Comparison of ENCODE assay signal across 8 cellular contexts in genomic region chr1:44819594-44820327, GRCh38. TPM values are rescaled to one million over a fixed set of nuclear protein-coding genes. Genes with fewer than 3 reads are reported as not detected.
DNase-seq lines count a peak whose midpoint lies in the region; TF ChIP-seq lines count a peak whose summit lies in the region.

No MANE protein-coding gene starts in this region.

- H3K4ac ChIP-seq in H9 (ENCODE audit: low read depth, low read length) = no peak overlapping the region; the same call in 1 of the 2 replicates

- H3K27ac Mint-ChIP-seq in H9 = peak overlapping the region; percentile 100

- peaks cover 23 to 28% of the 10 kb centered on the region in 2 experiments for H3K4me1 Mint-ChIP-seq in H9

- H2BK12ac ChIP-seq in H9 (ENCODE audit: insufficient read length, low read depth, low read length) = no peak overlapping the region

- no peaks in the 10 kb centered on the region for H4K20me1 ChIP-seq in H9 (ENCODE audit: control insufficient read depth, insufficient read depth, insufficient read length)
- no peaks in the 10 kb centered on the region for H4K20me1 ChIP-seq in MM.1S (ENCODE audit: insufficient read depth, low read length)

- peaks cover 0 to 4% (median 2%) of the 10 kb centered on the region in 3 experiments; a peak in 2 of 7 replicates for H3K36me3 Mint-ChIP-seq in H9 (ENCODE audit: insufficient read depth in 1 of 3, low read depth in 3 of 3)

- DNase-seq in GM03348 (ENCODE audit: low spot score) (peak; percentile 82), H9 (peak; percentile 96), MM.1S (peak; percentile 89), cardiac fibroblast (ENCODE audit: low read depth in 2 of 2) (peak; percentile 94 to 96), inferior parietal cortex (ENCODE audit: extremely low spot score) (peak; percentile 88), OCI-M2 (lab: John Stamatoyannopoulos, UW; ENCODE audit: unreplicated experiment) (no peak)
- DNase-seq in stimulated activated CD4-positive, alpha-beta T cell treated with anti-CD3 and anti-CD28 coated beads, Interleukin-12 subunit alpha, Interleukin-12 subunit beta, amount 100 ng/mL, for 4 hours = peak; percentile 73

- peak overlapping the region; percentile 99 for H3T11ph ChIP-seq in H9 (ENCODE audit: low read length)

- peak; percentile 27; the same call in 2 of the 3 replicates for TF ChIP-seq CTCF in H9 (conservative IDR thresholded peaks at IDR 0.05)
- TF ChIP-seq CTCF in MM.1S (IDR thresholded peaks at IDR 0.05; ENCODE audit: low read length) = no peak
- no peak for TF ChIP-seq CTCF in WI38 (IDR thresholded peaks at IDR 0.05; ENCODE audit: low read depth, low read length)
- no peak for TF ChIP-seq CTCF in cardiac fibroblast (IDR thresholded peaks at IDR 0.05; ENCODE audit: low read depth, low read length)

- no peak overlapping the region for H2AFZ ChIP-seq in H9 (ENCODE audit: low read length)
- H2AFZ ChIP-seq in MM.1S (ENCODE audit: low read length) = peak overlapping the region; percentile 92

- no peaks in the 10 kb centered on the region; the same call in 1 of the 2 replicates for H3K4me1 ChIP-seq in H9 (ENCODE audit: insufficient read depth, low read length)
- no peaks in the 10 kb centered on the region for H3K4me1 ChIP-seq in MM.1S (ENCODE audit: low read length)

- H3K4me3 Mint-ChIP-seq in H9 = peak overlapping the region; percentile 75 to 78

- H3K9me3 ChIP-seq in H9 (ENCODE audit: control insufficient read depth, low read depth, low read length) (no peaks in the 10 kb centered on the region), MM.1S (replicated peaks; ENCODE audit: insufficient read depth, low read length) (no peaks in the 10 kb centered on the region)

- peaks cover 11% of the 10 kb centered on the region for H3F3A ChIP-seq in MM.1S (ENCODE audit: insufficient read depth, low read length)

- H3K27ac ChIP-seq in H9 (ENCODE audit: insufficient read length, low read depth, low read length) (peak overlapping the region; percentile 81), MM.1S (ENCODE audit: low read length) (peak overlapping the region; percentile 78)

- H3K23me2 ChIP-seq in H9 (ENCODE audit: insufficient read length, low read depth, low read length, poor library complexity, severe bottlenecking) = peaks cover 8% of the 10 kb centered on the region

- H3K4me2 ChIP-seq in H9 (ENCODE audit: insufficient read depth, insufficient read length, low read length) (peak overlapping the region; percentile 61), MM.1S (ENCODE audit: low read depth, low read length) (peak overlapping the region; percentile 98)

- peak overlapping the region; percentile 100 for H3K18ac ChIP-seq in H9 (ENCODE audit: insufficient read length, low read depth, low read length)

- peak overlapping the region; percentile 93 for H3K23ac ChIP-seq in H9 (ENCODE audit: insufficient read length, low read depth, low read length)

- no peaks in the 10 kb centered on the region; a peak in 1 of 5 replicates for H3K9me3 Mint-ChIP-seq in H9

- H3K79me2 ChIP-seq in H9 (ENCODE audit: insufficient read depth, low read length) = no peaks in the 10 kb centered on the region
- no peaks in the 10 kb centered on the region for H3K79me2 ChIP-seq in MM.1S (ENCODE audit: low read length)

- H2BK5ac ChIP-seq in H9 (ENCODE audit: insufficient read length, low read length) = peak overlapping the region; percentile 100

- H3K27me3 ChIP-seq in H9 (ENCODE audit: insufficient read depth, low read length) = no peaks in the 10 kb centered on the region
- peaks cover 8% of the 10 kb centered on the region; the same call in 1 of the 2 replicates for H3K27me3 ChIP-seq in MM.1S (replicated peaks; ENCODE audit: insufficient read depth, low read length)

- peak overlapping the region; percentile 100 for H4K5ac ChIP-seq in H9 (ENCODE audit: insufficient read length, low read depth, low read length)

- peak overlapping the region; percentile 100 for H3K14ac ChIP-seq in H9 (ENCODE audit: insufficient read depth, low read length)

- no peaks in the 10 kb centered on the region for H3K79me1 ChIP-seq in H9 (ENCODE audit: insufficient read depth, low read depth, low read length, poor library complexity, severe bottlenecking)

- no CpG with 5 or more reads among the region's 34 CpGs for WGBS in H9 (ENCODE audit: extremely low coverage, insufficient read length, low lambda C conversion rate)

- H3K9ac ChIP-seq in H9 (ENCODE audit: extremely low read depth, insufficient read length, low read length) (peak overlapping the region; percentile 97), MM.1S (ENCODE audit: low read length) (peak overlapping the region; percentile 86)

- peak overlapping the region; percentile 92 for H4K8ac ChIP-seq in H9 (replicated peaks; ENCODE audit: insufficient read length, low read depth, low read length)

- H3K36me3 ChIP-seq in MM.1S (replicated peaks; ENCODE audit: insufficient read depth, low read length) = no peaks in the 10 kb centered on the region

- H3K4me3 ChIP-seq in MM.1S (ENCODE audit: low read length) (peak overlapping the region; percentile 74), WI38 (ENCODE audit: low read depth, low read length) (peak overlapping the region; percentile 58), cardiac fibroblast (replicated peaks in 1 of 2; ENCODE audit: low read depth in 2 of 2, low read length in 2 of 2) (peak overlapping the region; percentile 46 to 51)

- no peak overlapping the region for H2BK120ac ChIP-seq in H9 (ENCODE audit: low read depth, low read length, poor library complexity, severe bottlenecking)

- peak overlapping the region; percentile 90 for H3K56ac ChIP-seq in H9 (ENCODE audit: insufficient read length, low read depth, low read length)

- no peaks in the 10 kb centered on the region for H3K27me3 Mint-ChIP-seq in H9 (ENCODE audit: low read depth)

- no peaks in the 10 kb centered on the region for H3K9me2 ChIP-seq in MM.1S (replicated peaks; ENCODE audit: insufficient read depth, low read length)

- H4K91ac ChIP-seq in H9 (ENCODE audit: insufficient read length, low read depth, low read length) = no peak overlapping the region

- no peak overlapping the region for H2AK5ac ChIP-seq in H9 (ENCODE audit: insufficient read length, low read length)

- H2BK20ac ChIP-seq in H9 (ENCODE audit: low read depth, low read length, poor library complexity, severe bottlenecking) = no peak overlapping the region

- no peak overlapping the region for H2BK15ac ChIP-seq in H9 (ENCODE audit: low read depth, low read length)

RNA-seq across cellular contexts. Expression of gene BTBD19, which starts 11.4 kb away (rescaled TPM):
- total RNA-seq in H9 (2021) = 1.4 and 1.9 TPM in 2 replicates

RNA-seq across cellular contexts. Expression of gene DYNLT4, which starts 12.6 kb away (rescaled TPM):
- total RNA-seq in H9 (2021) = not detected in 2 replicates

RNA-seq across cellular contexts. Expression of gene PLK3, which starts 19.6 kb away (rescaled TPM):
- 14.7 and 15.9 TPM in 2 replicates for total RNA-seq in H9 (2021)

RNA-seq across cellular contexts. Expression of gene PTCH2, which starts 23.3 kb away (rescaled TPM):
- 0.79 and 0.83 TPM in 2 replicates for total RNA-seq in H9 (2021)

RNA-seq across cellular contexts. Expression of gene BEST4, which starts 31.8 kb away (rescaled TPM):
- total RNA-seq in H9 (2021) = 1.1 and 1.3 TPM in 2 replicates
